ENCODE assay signal across 23 cellular contexts in genomic region chr18:10727477-10727876, GRCh38.
A peak's percentile ranks its signal among the peaks of the same experiment; 100 is the strongest.
DNase-seq lines count a peak whose midpoint lies in the region; ATAC-seq and TF ChIP-seq lines count a peak whose summit lies in the region.
"Had no signal": no experiment of that assay in that cellular context is flagged by ENCODE, and none has a peak within 500 bp of the region (broad histone marks: within the 10 kb centered on the region; RNA-seq: fewer than 3 reads in every experiment).

No MANE protein-coding gene starts in this region.

- H3K27ac Mint-ChIP-seq in brain (peak overlapping the region in 4 of 5 experiments; percentile 2 to 71 (median 41)), neural progenitor cell (peak overlapping the region; percentile 25)
- H3K27ac Mint-ChIP-seq: activated naive CD8-positive, alpha-beta T cell treated with anti-CD3 and anti-CD28 coated beads, Interleukin-2, amount 10 ng/mL, durations not matched to agents 7 days and 5 days; B cell had no signal

- H4K20me1 ChIP-seq in GM23248 (ENCODE audit: insufficient read depth) = no peaks in the 10 kb centered on the region
- H4K20me1 ChIP-seq in neural progenitor cell (ENCODE audit: low read depth) = no peaks in the 10 kb centered on the region

- H3K27me3 Mint-ChIP-seq in brain (no peaks in the 10 kb centered on the region), neural progenitor cell (ENCODE audit: insufficient read depth, low read depth) (peaks cover 2% of the 10 kb centered on the region)

- 42 to 56% methylated on average over 3 of the region's 3 CpGs for WGBS in GM23248 (ENCODE audit: low coverage in 1 of 2, low lambda C conversion rate in 2 of 2, missing lambda C conversion rate in 2 of 2), 2 experiments

- DNase-seq in GM23248 = peak; percentile 24
- peak; percentile 24 for DNase-seq in M059J (ENCODE audit: low read depth)
- DNase-seq in neural progenitor cell (ENCODE audit: low spot score) = no peak
- DNase-seq in activated effector memory CD4-positive, alpha-beta T cell treated with Interleukin-2 at 50 U/mL for 16 hours = no peak
- DNase-seq: activated CD4-positive, CD25-positive, alpha-beta regulatory T cell; activated CD8-positive, alpha-beta memory T cell treated with anti-CD3 and anti-CD28 coated beads for 24 hours; activated naive CD8-positive, alpha-beta T cell treated with anti-CD3 and anti-CD28 coated beads, Interleukin-2, amount 10 ng/mL, durations not matched to agents 7 days and 5 days; cortex of kidney; foreskin keratinocyte; Karpas-422; kidney; NCI-H1694 treated with DMSO at 0.1 percent for 48 hours; NCI-H526 treated with DMSO at 0.1 percent for 48 hours; SK-N-SH; stimulated activated naive CD4-positive, alpha-beta T cell; T-helper 9 cell; trophoblast cell had no signal

- H3K36me3 Mint-ChIP-seq in brain (peaks cover 5% of the 10 kb centered on the region), neural progenitor cell (peaks cover 6% of the 10 kb centered on the region)
- H3K36me3 Mint-ChIP-seq: activated naive CD8-positive, alpha-beta T cell treated with anti-CD3 and anti-CD28 coated beads, Interleukin-2, amount 10 ng/mL, durations not matched to agents 7 days and 5 days had no signal

- H3F3A ChIP-seq in GM23248 (ENCODE audit: insufficient read depth) = no peaks in the 10 kb centered on the region
- no peaks in the 10 kb centered on the region for H3F3A ChIP-seq in neural progenitor cell (ENCODE audit: low read depth)

- H3K9me3 ChIP-seq in GM23248 (ENCODE audit: low read depth) (no peaks in the 10 kb centered on the region), neural progenitor cell (ENCODE audit: low read depth) (no peaks in the 10 kb centered on the region)
- H3K9me3 ChIP-seq: SK-N-SH had no signal

- no peaks in the 10 kb centered on the region for H3K9me2 ChIP-seq in GM23248 (ENCODE audit: insufficient read depth)
- H3K9me2 ChIP-seq: SK-N-SH had no signal

- H3K9me3 Mint-ChIP-seq in brain (peaks cover 0 to 15% (median 0%) of the 10 kb centered on the region in 5 experiments), neural progenitor cell (peaks cover 3% of the 10 kb centered on the region)
- H3K9me3 Mint-ChIP-seq: activated naive CD8-positive, alpha-beta T cell treated with anti-CD3 and anti-CD28 coated beads, Interleukin-2, amount 10 ng/mL, durations not matched to agents 7 days and 5 days had no signal

- no peak for ATAC-seq in GM19455 (IDR thresholded peaks at IDR 0.05; ENCODE audit: unreplicated experiment)
- ATAC-seq in HG02759 (IDR thresholded peaks at IDR 0.05; ENCODE audit: unreplicated experiment) = no peak
- ATAC-seq: sciatic nerve had no signal

- H3K9ac ChIP-seq in GM23248 (no peak overlapping the region), neural progenitor cell (no peak overlapping the region)
- H3K9ac ChIP-seq: SK-N-SH had no signal

- H3K4me3 Mint-ChIP-seq in brain (no peak overlapping the region), neural progenitor cell (peak overlapping the region; percentile 8)
- H3K4me3 Mint-ChIP-seq: B cell had no signal

- H3K4me3 ChIP-seq in GM23248 = no peak overlapping the region
- no peak overlapping the region for H3K4me3 ChIP-seq in neural progenitor cell
- H3K4me3 ChIP-seq: lung had no signal

- H3K79me2 ChIP-seq in GM23248 (ENCODE audit: insufficient read depth) (no peaks in the 10 kb centered on the region), neural progenitor cell (ENCODE audit: low read depth) (no peaks in the 10 kb centered on the region)

- H3K4me1 ChIP-seq in GM23248 (ENCODE audit: insufficient read depth) (no peaks in the 10 kb centered on the region), neural progenitor cell (peaks cover 6% of the 10 kb centered on the region)
- H3K4me1 ChIP-seq: foreskin keratinocyte had no signal

- TF ChIP-seq CTCF in brain (conservative IDR thresholded peaks at IDR 0.05) (no peak), neural progenitor cell (IDR thresholded peaks at IDR 0.05) (no peak)

- no peaks in the 10 kb centered on the region for H3K27me3 ChIP-seq in GM23248 (replicated peaks; ENCODE audit: insufficient read depth)
- H3K27me3 ChIP-seq in neural progenitor cell = no peaks in the 10 kb centered on the region
- H3K27me3 ChIP-seq: foreskin keratinocyte had no signal

- H3K36me3 ChIP-seq in GM23248 (ENCODE audit: low read depth) = no peaks in the 10 kb centered on the region
- H3K36me3 ChIP-seq in neural progenitor cell = no peaks in the 10 kb centered on the region

- H3K4me1 Mint-ChIP-seq in brain = peaks cover 7% of the 10 kb centered on the region
- H3K4me1 Mint-ChIP-seq in neural progenitor cell = peaks cover 2% of the 10 kb centered on the region
- H3K4me1 Mint-ChIP-seq: B cell had no signal

- H2AFZ ChIP-seq in GM23248 (no peak overlapping the region), neural progenitor cell (replicated peaks) (no peak overlapping the region)

- in situ Hi-C loops in GM23248 (cut with MboI) = no loop called here

- H3K4me2 ChIP-seq in GM23248 (ENCODE audit: unreplicated experiment) (no peak overlapping the region), neural progenitor cell (no peak overlapping the region)
- H3K4me2 ChIP-seq: SK-N-SH had no signal

- H3K27ac ChIP-seq in GM23248 (no peak overlapping the region), neural progenitor cell (no peak overlapping the region)
- H3K27ac ChIP-seq: foreskin keratinocyte had no signal

Comparison
In these comparisons a context has a peak if more than half of its experiments do, and no peak if none do; other contexts are left out.
1. DNase-seq: peak in GM23248 (single experiment) and M059J (single experiment); none in neural progenitor cell (single experiment) and activated effector memory CD4-positive, alpha-beta T cell treated with Interleukin-2 at 50 U/mL for 16 hours (single experiment).